Comparison of ENCODE assay signal across 10 cellular contexts in genomic region chr7:101911800-101912705, GRCh38.
DNase-seq lines count a peak whose midpoint lies in the region; ATAC-seq and TF ChIP-seq lines count a peak whose summit lies in the region.
"Had no signal": no experiment of that assay in that cellular context is flagged by ENCODE, and none has a peak within 500 bp of the region (broad histone marks: within the 10 kb centered on the region; RNA-seq: fewer than 3 reads in every experiment).

No MANE protein-coding gene starts in this region.

- DNase-seq in HuH-7 (ENCODE audit: low spot score): peak; percentile 52
- peak; percentile 29 for DNase-seq in colonic mucosa
- peak in 1 of 2 donors; percentile 74 for DNase-seq in left colon
- DNase-seq in skeletal muscle cell (ENCODE audit: low read depth): peak; percentile 74
- DNase-seq in COLO829 (ENCODE audit: low spot score): no peak
- no peak for DNase-seq in NCI-H2171 treated with DMSO at 0.1 percent for 48 hours (lab: John Stamatoyannopoulos, UW)
- DNase-seq in SKM-1 treated with dmso at 0.1 percent for 144 hours (lab: John Stamatoyannopoulos, UW; ENCODE audit: unreplicated experiment): no peak
- no peak for DNase-seq in ureter (ENCODE audit: low spot score)
- DNase-seq: activated T-cell treated with anti-CD3 and anti-CD28 coated beads, Interleukin-2, amount 50 U/mL, for 72 hours; NCI-H226 had no signal

- intact Hi-C loops in colonic mucosa (cut with DNase I) (no loop called here), left colon (cut with DNase I, micrococcal nuclease) (no loop called here)

- H3K4me3 ChIP-seq in colonic mucosa: no peak overlapping the region
- H3K4me3 ChIP-seq in skeletal muscle cell (ENCODE audit: low read depth, low read length): no peak overlapping the region

- no peaks in the 10 kb centered on the region for H3K27me3 ChIP-seq in colonic mucosa

- H3K4me1 ChIP-seq in colonic mucosa: no peaks in the 10 kb centered on the region

- H3K9me3 ChIP-seq in colonic mucosa: no peaks in the 10 kb centered on the region

- TF ChIP-seq CTCF in colonic mucosa (IDR thresholded peaks at IDR 0.05): no peak

- H3K36me3 ChIP-seq in colonic mucosa: no peaks in the 10 kb centered on the region

- H3K9ac ChIP-seq in colonic mucosa (ENCODE audit: low read depth in 2 of 2, low read length in 2 of 2): no peak overlapping the region

- ATAC-seq in left colon: peak; percentile 30
- ATAC-seq: activated T-cell treated with anti-CD3 and anti-CD28 coated beads, Interleukin-2, amount 50 U/mL, for 72 hours had no signal

- peak overlapping the region; percentile 29 for H3K27ac ChIP-seq in colonic mucosa

Comparison
In these comparisons a context has a peak if more than half of its experiments do, and no peak if none do; other contexts are left out.
1. DNase-seq: peak in HuH-7 (single experiment), colonic mucosa (single experiment) and skeletal muscle cell (single experiment); none in COLO829 (single experiment), NCI-H2171 treated with DMSO at 0.1 percent for 48 hours (single experiment), SKM-1 treated with dmso at 0.1 percent for 144 hours (single experiment) and ureter (single experiment).